ENCODE assay signal across 10 cellular contexts in genomic region chr12:10718279-10718821, GRCh38. TPM values are rescaled to one million over a fixed set of nuclear protein-coding genes. Genes with fewer than 3 reads are reported as not detected.
DNase-seq lines count a peak whose midpoint lies in the region; ATAC-seq and TF ChIP-seq lines count a peak whose summit lies in the region.
"Had no signal": no experiment of that assay in that cellular context is flagged by ENCODE, and none has a peak within 500 bp of the region (broad histone marks: within the 10 kb centered on the region; RNA-seq: fewer than 3 reads in every experiment).

No MANE protein-coding gene starts in this region.

- no peaks in the 10 kb centered on the region; the same call in 1 of the 2 replicates for H3K9me3 Mint-ChIP-seq in HFFc6

- H3K4me3 Mint-ChIP-seq in HFFc6: peak overlapping the region; percentile 78

- H3K9ac ChIP-seq in iPS-18a (ENCODE audit: low read length): peak overlapping the region; percentile 29

- no peak for TF ChIP-seq CTCF in HFFc6 (IDR thresholded peaks at IDR 0.05)

- no peaks in the 10 kb centered on the region for H3K27me3 ChIP-seq in iPS-18a (ENCODE audit: control insufficient read depth, insufficient read depth, low read length)
- H3K27me3 ChIP-seq in HAP-1 (ENCODE audit: low read depth): no peaks in the 10 kb centered on the region

- in situ Hi-C loops in HAP-1 (cut with MboI; ENCODE audit: low sequenced_read_pairs): no loop called here

- peak overlapping the region; percentile 86 for H3K27ac Mint-ChIP-seq in HFFc6

- H3K36me3 Mint-ChIP-seq in HFFc6 (ENCODE audit: low read depth): peaks cover 19% of the 10 kb centered on the region

- H3K4me3 ChIP-seq in iPS-18a (ENCODE audit: low read length) (no peak overlapping the region), HAP-1 (no peak overlapping the region)

- H3K36me3 ChIP-seq in iPS-18a (ENCODE audit: control insufficient read depth, low read depth, low read length) (peaks cover 30% of the 10 kb centered on the region), HAP-1 (replicated peaks) (peaks cover 54% of the 10 kb centered on the region)

- peaks cover 61% of the 10 kb centered on the region for H3K4me1 Mint-ChIP-seq in HFFc6 (ENCODE audit: low read depth)

- no peaks in the 10 kb centered on the region for H3K9me3 ChIP-seq in iPS-18a (ENCODE audit: control insufficient read depth, low read depth, low read length)
- no peaks in the 10 kb centered on the region for H3K9me3 ChIP-seq in HAP-1

- H3K4me1 ChIP-seq in iPS-18a (ENCODE audit: control insufficient read depth, low read depth, low read length) (peaks cover 51% of the 10 kb centered on the region), HAP-1 (peaks cover 47% of the 10 kb centered on the region)

- H3K27me3 Mint-ChIP-seq in HFFc6 (ENCODE audit: insufficient read depth): peaks cover 8% of the 10 kb centered on the region

- DNase-seq in HFFc6 (peak; percentile 48), amniotic epithelial cell (ENCODE audit: low read depth) (peak; percentile 83), stromal cell of bone marrow (ENCODE audit: low read depth) (peak; percentile 56), HAP-1 (ENCODE audit: low spot score in 2 of 2) (no peak), NCI-H1092 (lab: John Stamatoyannopoulos, UW) (no peak)
- DNase-seq: activated naive CD4-positive, alpha-beta T cell; SIG-M5 had no signal

- no peak overlapping the region for H3K27ac ChIP-seq in iPS-18a (ENCODE audit: low read length)

- no peak for ATAC-seq in GM19023 (IDR thresholded peaks at IDR 0.05; ENCODE audit: unreplicated experiment)
- no peak for ATAC-seq in GM18868 (IDR thresholded peaks at IDR 0.05; ENCODE audit: unreplicated experiment)

RNA-seq across cellular contexts. Expression of gene YBX3, which starts 4.8 kb away (rescaled TPM):
- 100 to 1,000 TPM; 202 to 251 (median 218) TPM for total RNA-seq in HFFc6 (2021; fragmentation: NEBNext Ultra II Directional; extraction: Animal tissue kit (Norgen Biotek cat#: 25700))

RNA-seq across cellular contexts. Expression of gene STYK1, which starts 44.5 kb away (rescaled TPM):
- 1 to 10 TPM; 1.1 to 3.0 (median 1.8) TPM for total RNA-seq in HFFc6 (2021; fragmentation: NEBNext Ultra II Directional; extraction: Animal tissue kit (Norgen Biotek cat#: 25700))

Comparison
In these comparisons a context has a peak if more than half of its experiments do, and no peak if none do; other contexts are left out.
1. DNase-seq: peak in HFFc6 (single experiment), amniotic epithelial cell (single experiment) and stromal cell of bone marrow (single experiment); none in HAP-1 (0 of 2) and NCI-H1092 (single experiment).